Comparison of ENCODE assay signal across 8 cellular contexts in the genomic region with DNA sequence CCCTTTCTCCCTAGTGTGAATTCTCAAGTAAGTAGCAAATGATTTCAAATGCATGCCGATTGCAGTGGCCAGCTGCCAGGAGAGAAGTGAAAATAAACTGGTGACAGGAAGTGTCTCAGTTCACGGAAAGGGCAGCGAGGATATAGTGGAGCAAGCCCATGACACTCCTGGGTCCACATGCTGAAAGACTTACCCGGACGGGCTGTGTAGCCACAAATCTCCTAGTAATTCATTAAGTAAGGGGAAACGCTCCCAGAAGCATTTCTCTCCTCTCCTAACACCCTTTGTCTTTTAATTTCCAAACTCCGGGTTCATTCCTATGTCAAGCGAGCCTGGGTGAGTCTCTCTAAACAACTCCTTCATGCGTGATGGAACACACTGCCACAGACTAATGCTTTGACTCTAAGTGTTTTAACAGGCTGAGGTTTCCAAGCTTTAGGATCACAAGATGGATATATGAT.
A peak's percentile ranks its signal among the peaks of the same experiment; 100 is the strongest.
DNase-seq lines count a peak whose midpoint lies in the region; ATAC-seq and TF ChIP-seq lines count a peak whose summit lies in the region.

No MANE protein-coding gene starts in this region.

- H3K27me3 Mint-ChIP-seq in central memory CD8-positive, alpha-beta T cell, result peaks cover 53% of the 10 kb centered on the region
- peaks cover 10% of the 10 kb centered on the region for H3K27me3 Mint-ChIP-seq in type B pancreatic cell
- peaks cover 2% of the 10 kb centered on the region for H3K27me3 Mint-ChIP-seq in endothelial cell (ENCODE audit: unreplicated experiment)

- H3K9me3 Mint-ChIP-seq in central memory CD8-positive, alpha-beta T cell, result no peaks in the 10 kb centered on the region
- H3K9me3 Mint-ChIP-seq in type B pancreatic cell (no peaks in the 10 kb centered on the region), endothelial cell (ENCODE audit: unreplicated experiment) (no peaks in the 10 kb centered on the region)

- H3K27ac Mint-ChIP-seq in central memory CD8-positive, alpha-beta T cell (ENCODE audit: low read depth), result no peak overlapping the region
- no peak overlapping the region for H3K27ac Mint-ChIP-seq in type B pancreatic cell
- no peak overlapping the region for H3K27ac Mint-ChIP-seq in endothelial cell (ENCODE audit: unreplicated experiment)

- DNase-seq in AG08395 (ENCODE audit: low spot score) (peak; percentile 75), M059J (ENCODE audit: low read depth) (peak; percentile 91), lung microvascular endothelial cell (ENCODE audit: low read depth in 2 of 2) (peak; percentile 53 to 82), type B pancreatic cell (ENCODE audit: extremely low spot score, unreplicated experiment) (no peak), endothelial cell (ENCODE audit: low spot score) (no peak)
- DNase-seq in central memory CD8-positive, alpha-beta T cell (ENCODE audit: low spot score in 2 of 2), result no peak

- peaks cover 9% of the 10 kb centered on the region for H3K4me1 Mint-ChIP-seq in central memory CD8-positive, alpha-beta T cell
- H3K4me1 Mint-ChIP-seq in type B pancreatic cell (ENCODE audit: unreplicated experiment), result peaks cover 21% of the 10 kb centered on the region
- H3K4me1 Mint-ChIP-seq in endothelial cell (ENCODE audit: unreplicated experiment), result peaks cover 24% of the 10 kb centered on the region

- ATAC-seq in central memory CD8-positive, alpha-beta T cell (replicated peaks; ENCODE audit: extremely low read depth, poor library complexity, severe bottlenecking), result no peak
- no peak for ATAC-seq in HG02884 (IDR thresholded peaks at IDR 0.05; ENCODE audit: unreplicated experiment)
- no peak for ATAC-seq in GM21381 (IDR thresholded peaks at IDR 0.05; ENCODE audit: unreplicated experiment)

- H3K36me3 Mint-ChIP-seq in central memory CD8-positive, alpha-beta T cell (ENCODE audit: insufficient read depth), result peaks cover 2% of the 10 kb centered on the region
- H3K36me3 Mint-ChIP-seq in type B pancreatic cell (no peaks in the 10 kb centered on the region), endothelial cell (ENCODE audit: low read depth, unreplicated experiment) (no peaks in the 10 kb centered on the region)

- H3K4me3 Mint-ChIP-seq in central memory CD8-positive, alpha-beta T cell, result peak overlapping the region; percentile 8
- H3K4me3 Mint-ChIP-seq in type B pancreatic cell (peak overlapping the region; percentile 62), endothelial cell (ENCODE audit: unreplicated experiment) (no peak overlapping the region)

- no peak for TF ChIP-seq CTCF in type B pancreatic cell (conservative IDR thresholded peaks at IDR 0.05)
- no peak for TF ChIP-seq CTCF in endothelial cell (IDR thresholded peaks at IDR 0.05; ENCODE audit: unreplicated experiment)

Comparison
In these comparisons a context has a peak if more than half of its experiments do, and no peak if none do; other contexts are left out.
1. DNase-seq: peak in AG08395 (single experiment), M059J (single experiment) and lung microvascular endothelial cell (2 of 2); none in central memory CD8-positive, alpha-beta T cell (0 of 2), type B pancreatic cell (single experiment) and endothelial cell (single experiment).